Comparison of ENCODE assay signal across 8 cellular contexts in genomic region chr1:156692958-156693857, GRCh38. TPM values are rescaled to one million over a fixed set of nuclear protein-coding genes. Genes with fewer than 3 reads are reported as not detected.
DNase-seq lines count a peak whose midpoint lies in the region; ATAC-seq and TF ChIP-seq lines count a peak whose summit lies in the region.

No MANE protein-coding gene starts in this region.

- H2BK12ac ChIP-seq in H9 (ENCODE audit: insufficient read length, low read depth, low read length), result peak overlapping the region; percentile 58

- peak overlapping the region; percentile 53 for H3K4me2 ChIP-seq in H9 (ENCODE audit: insufficient read depth, insufficient read length, low read length)
- no peak overlapping the region for H3K4me2 ChIP-seq in osteoblast (ENCODE audit: insufficient read depth, low read length)

- peaks cover 1 to 13% (median 10%) of the 10 kb centered on the region in 3 experiments; a peak in 5 of 7 replicates for H3K36me3 Mint-ChIP-seq in H9 (ENCODE audit: insufficient read depth in 1 of 3, low read depth in 3 of 3)
- H3K36me3 Mint-ChIP-seq in chondrocyte (ENCODE audit: low read depth), result no peaks in the 10 kb centered on the region

- H3K27me3 Mint-ChIP-seq in H9 (ENCODE audit: low read depth) (peaks cover 13% of the 10 kb centered on the region), chondrocyte (ENCODE audit: low read depth) (peaks cover 1% of the 10 kb centered on the region)

- no peak overlapping the region for H4K5ac ChIP-seq in H9 (ENCODE audit: insufficient read length, low read depth, low read length)

- no peaks in the 10 kb centered on the region for H3K36me3 ChIP-seq in osteoblast (ENCODE audit: insufficient read depth, low read length)

- peak overlapping the region; percentile 55 for H4K91ac ChIP-seq in H9 (ENCODE audit: insufficient read length, low read depth, low read length)

- H3K14ac ChIP-seq in H9 (ENCODE audit: insufficient read depth, low read length), result peak overlapping the region; percentile 80

- H3K9me3 ChIP-seq in H9 (ENCODE audit: control insufficient read depth, low read depth, low read length), result no peaks in the 10 kb centered on the region
- no peaks in the 10 kb centered on the region for H3K9me3 ChIP-seq in osteoblast (ENCODE audit: low read depth, low read length)

- H3K27me3 ChIP-seq in H9 (ENCODE audit: insufficient read depth, low read length) (no peaks in the 10 kb centered on the region), osteoblast (ENCODE audit: insufficient read depth, low read length) (peaks cover 11% of the 10 kb centered on the region)

- H3K79me1 ChIP-seq in H9 (ENCODE audit: insufficient read depth, low read depth, low read length, poor library complexity, severe bottlenecking), result no peaks in the 10 kb centered on the region

- no peak overlapping the region for H3K56ac ChIP-seq in H9 (ENCODE audit: insufficient read length, low read depth, low read length)

- peak overlapping the region; percentile 54 for H2AK5ac ChIP-seq in H9 (ENCODE audit: insufficient read length, low read length)

- H3K4me3 Mint-ChIP-seq in H9 (peak overlapping the region; percentile 54 to 75), chondrocyte (ENCODE audit: unreplicated experiment) (no peak overlapping the region)

- H4K20me1 ChIP-seq in H9 (ENCODE audit: control insufficient read depth, insufficient read depth, insufficient read length), result no peaks in the 10 kb centered on the region
- H4K20me1 ChIP-seq in osteoblast (ENCODE audit: insufficient read depth, low read length), result no peaks in the 10 kb centered on the region

- H3K4me3 ChIP-seq in osteoblast (ENCODE audit: insufficient read depth, low read length), result no peak overlapping the region

- H3K23me2 ChIP-seq in H9 (ENCODE audit: insufficient read length, low read depth, low read length, poor library complexity, severe bottlenecking), result peaks cover 10% of the 10 kb centered on the region

- H3K4me1 Mint-ChIP-seq in H9 (peaks cover 57 to 73% of the 10 kb centered on the region in 2 experiments), chondrocyte (ENCODE audit: low read depth) (peaks cover 54% of the 10 kb centered on the region)

- ATAC-seq in HG02588 (IDR thresholded peaks at IDR 0.05; ENCODE audit: unreplicated experiment) (no peak), HG03571 (IDR thresholded peaks at IDR 0.05; ENCODE audit: unreplicated experiment) (no peak), GM21528 (IDR thresholded peaks at IDR 0.05; ENCODE audit: low FRiP score, unreplicated experiment) (no peak)

- H3T11ph ChIP-seq in H9 (ENCODE audit: low read length), result no peak overlapping the region

- H3K27ac Mint-ChIP-seq in H9 (peak overlapping the region; percentile 91 to 96 (median 92)), chondrocyte (ENCODE audit: unreplicated experiment) (peak overlapping the region; percentile 42)

- H3K9me3 Mint-ChIP-seq in H9 (peaks cover 0 to 5% of the 10 kb centered on the region in 2 experiments; a peak in 1 of 5 replicates), chondrocyte (ENCODE audit: low read depth) (no peaks in the 10 kb centered on the region)

- peak overlapping the region; percentile 20; the same call in 1 of the 2 replicates for H3K4ac ChIP-seq in H9 (ENCODE audit: low read depth, low read length)

- TF ChIP-seq CTCF in H9 (conservative IDR thresholded peaks at IDR 0.05) (no peak), chondrocyte (IDR thresholded peaks at IDR 0.05) (no peak), osteoblast (IDR thresholded peaks at IDR 0.05; ENCODE audit: extremely low read depth, low read depth, low read length) (no peak)

- H3K23ac ChIP-seq in H9 (ENCODE audit: insufficient read length, low read depth, low read length), result no peak overlapping the region

- no peak overlapping the region for H2BK20ac ChIP-seq in H9 (ENCODE audit: low read depth, low read length, poor library complexity, severe bottlenecking)

- peak overlapping the region; percentile 80 for H3K18ac ChIP-seq in H9 (ENCODE audit: insufficient read length, low read depth, low read length)

- no peak overlapping the region for H4K8ac ChIP-seq in H9 (replicated peaks; ENCODE audit: insufficient read length, low read depth, low read length)

- peak; percentile 98 for DNase-seq in H9
- DNase-seq in NCI-H2227 (lab: John Stamatoyannopoulos, UW; ENCODE audit: unreplicated experiment), result peak; percentile 89
- DNase-seq in chondrocyte (ENCODE audit: low spot score), result no peak
- DNase-seq in osteoblast (ENCODE audit: insufficient read length, low spot score, missing footprints), result peak; percentile 46
- DNase-seq in occipital lobe (lab: John Stamatoyannopoulos, UW), result no peak

- no peak overlapping the region for H2BK15ac ChIP-seq in H9 (ENCODE audit: low read depth, low read length)

- no peak overlapping the region for H2AFZ ChIP-seq in H9 (ENCODE audit: low read length)
- H2AFZ ChIP-seq in osteoblast (ENCODE audit: low read length), result no peak overlapping the region

- H3K79me2 ChIP-seq in H9 (ENCODE audit: insufficient read depth, low read length), result no peaks in the 10 kb centered on the region
- no peaks in the 10 kb centered on the region for H3K79me2 ChIP-seq in osteoblast (ENCODE audit: insufficient read depth, low read length)

- H3K9ac ChIP-seq in H9 (ENCODE audit: extremely low read depth, insufficient read length, low read length), result no peak overlapping the region

- H2BK120ac ChIP-seq in H9 (ENCODE audit: low read depth, low read length, poor library complexity, severe bottlenecking), result no peak overlapping the region

- H3K4me1 ChIP-seq in H9 (ENCODE audit: insufficient read depth, low read length) (peaks cover 17% of the 10 kb centered on the region; the same call in 1 of the 2 replicates), osteoblast (ENCODE audit: insufficient read depth, low read length) (peaks cover 22% of the 10 kb centered on the region)

- WGBS in H9 (ENCODE audit: extremely low coverage, insufficient read length, low lambda C conversion rate), result no CpG with 5 or more reads among the region's 16 CpGs

- H3K27ac ChIP-seq in H9 (ENCODE audit: insufficient read length, low read depth, low read length) (peak overlapping the region; percentile 32), osteoblast (ENCODE audit: low read depth, low read length) (no peak overlapping the region)

- no peak overlapping the region for H2BK5ac ChIP-seq in H9 (ENCODE audit: insufficient read length, low read length)

RNA-seq across cellular contexts. Expression of gene CRABP2, which starts 12.2 kb away (rescaled TPM):
- total RNA-seq in H9 (2021), result 180 and 184 TPM in 2 replicates
- 88.7 to 193 TPM (median 93.5 TPM) in 3 replicates for total RNA-seq in chondrocyte
- total RNA-seq in osteoblast, result 9.1 and 16.6 TPM in 2 replicates
- total RNA-seq in occipital lobe, result 3.1 TPM

RNA-seq across cellular contexts. Expression of gene NES, which starts 16.0 kb away (rescaled TPM):
- total RNA-seq in H9 (2021), result 167 and 168 TPM in 2 replicates
- total RNA-seq in chondrocyte, result 6.0 to 11.6 TPM (median 6.9 TPM) in 3 replicates
- total RNA-seq in osteoblast, result 0.36 and 1.5 TPM in 2 replicates
- total RNA-seq in occipital lobe, result 24.0 TPM

RNA-seq across cellular contexts. Expression of gene METTL25B, which starts 35.1 kb away (rescaled TPM):
- total RNA-seq in H9 (2021), result 24.4 and 26.2 TPM in 2 replicates
- 11.4 to 17.1 TPM (median 14.1 TPM) in 3 replicates for total RNA-seq in chondrocyte
- total RNA-seq in osteoblast, result 8.3 and 12.7 TPM in 2 replicates
- 9.2 TPM for total RNA-seq in occipital lobe

RNA-seq across cellular contexts. Expression of gene ISG20L2, which starts 35.4 kb away (rescaled TPM):
- total RNA-seq in H9 (2021), result 52.4 and 57.6 TPM in 2 replicates
- 22.3 to 45.7 TPM (median 23.7 TPM) in 3 replicates for total RNA-seq in chondrocyte
- 16.8 and 21.0 TPM in 2 replicates for total RNA-seq in osteoblast
- total RNA-seq in occipital lobe, result 6.2 TPM

RNA-seq across cellular contexts. Expression of gene MRPL24, which starts 47.7 kb away (rescaled TPM):
- total RNA-seq in H9 (2021) (27.3 and 29.0 TPM in 2 replicates), chondrocyte (38.6 to 58.3 TPM (median 40.3 TPM) in 3 replicates), osteoblast (16.2 and 17.7 TPM in 2 replicates), occipital lobe (10.6 TPM)

Comparison
In these comparisons a context has a peak if more than half of its experiments do, and no peak if none do; other contexts are left out.
1. DNase-seq: peak in H9 (single experiment), NCI-H2227 (single experiment) and osteoblast (single experiment); none in chondrocyte (single experiment) and occipital lobe (single experiment).